In the genomic region with DNA sequence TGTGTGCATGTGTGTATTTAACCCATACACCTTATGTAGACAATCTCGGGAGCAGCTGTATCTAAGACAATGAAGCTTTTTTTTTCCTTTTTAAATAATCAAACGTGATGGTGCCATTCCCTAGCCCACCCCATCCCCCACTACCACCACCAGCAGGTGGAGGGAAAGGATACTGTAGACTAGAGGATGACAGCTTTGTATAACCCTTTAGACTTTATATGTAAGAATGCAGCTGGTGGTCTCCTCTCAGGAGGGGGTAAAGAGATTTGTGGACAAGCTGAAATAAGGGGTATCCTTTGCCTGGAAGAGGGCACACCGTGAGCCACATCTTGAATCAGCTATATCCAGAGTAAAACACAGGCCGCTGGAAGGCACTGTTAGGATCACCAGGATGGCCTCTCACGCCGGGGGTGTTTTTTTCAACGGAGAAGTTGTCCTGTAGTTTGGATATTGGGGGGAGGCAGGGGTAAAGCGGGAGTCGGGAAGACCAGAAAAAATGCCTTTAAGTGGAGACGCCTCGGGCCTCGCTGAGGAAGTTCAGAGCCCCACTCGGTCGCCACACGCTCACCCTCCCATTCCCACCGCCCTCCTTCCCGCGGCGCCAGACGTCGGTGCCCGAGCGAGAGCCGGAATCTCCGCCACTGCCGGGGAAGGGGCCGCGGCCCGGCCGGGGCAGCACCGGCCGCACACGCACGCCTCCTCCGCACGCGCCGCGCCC, we compare ENCODE assay signal across 8 cellular contexts. TPM values are rescaled to one million over a fixed set of nuclear protein-coding genes. Genes with fewer than 3 reads are reported as not detected.
DNase-seq lines count a peak whose midpoint lies in the region; ATAC-seq and TF ChIP-seq lines count a peak whose summit lies in the region.

No MANE protein-coding gene starts in this region.

- TF ChIP-seq POLR2A in HCT116 (IDR thresholded peaks at IDR 0.05; ENCODE audit: borderline replicate concordance, extremely low read depth, insufficient read depth, insufficient read length) (no peak), esophagus squamous epithelium (IDR thresholded peaks at IDR 0.05) (no peak)

- H3K79me2 ChIP-seq in HCT116 (ENCODE audit: insufficient read depth, low read length) (peaks cover 64% of the 10 kb centered on the region), parathyroid adenoma (peaks cover 34% of the 10 kb centered on the region)

- H3K9me3 Mint-ChIP-seq in CD14-positive monocyte, result peaks cover 0 to 6% (median 0%) of the 10 kb centered on the region in 7 donors

- BruUV-seq in HCT116 (replicated peaks; lab: Mats Ljungman, UMichigan), result TSS peak; percentile 31

- peak overlapping the region; percentile 92 to 95 for H3K4me3 Mint-ChIP-seq in CD14-positive monocyte
- peak overlapping the region; percentile 93 for H3K4me3 Mint-ChIP-seq in T-helper 17 cell

- POLR2A ChIA-PET in HCT116 (lab: Charles Lee), result no interaction called here

- no peaks in the 10 kb centered on the region for H3K9me2 ChIP-seq in HCT116 (ENCODE audit: insufficient read depth)

- H3K4me1 ChIP-seq in HCT116 (ENCODE audit: control insufficient read depth in 1 of 2, insufficient read depth in 2 of 2, low read length in 2 of 2) (peaks cover 6 to 23% of the 10 kb centered on the region in 2 experiments; a peak in 3 of 4 replicates), esophagus squamous epithelium (peaks cover 20 to 65% (median 24%) of the 10 kb centered on the region in 3 donors), parathyroid adenoma (peaks cover 10% of the 10 kb centered on the region)

- H3K27me3 Mint-ChIP-seq in CD14-positive monocyte (ENCODE audit: low read depth in 3 of 3), result peaks cover 0 to 5% (median 0%) of the 10 kb centered on the region in 3 donors
- no peaks in the 10 kb centered on the region for H3K27me3 Mint-ChIP-seq in T-helper 17 cell

- H4K20me1 ChIP-seq in HCT116 (ENCODE audit: insufficient read depth), result peaks cover 20% of the 10 kb centered on the region; the same call in 1 of the 2 replicates

- H3K36me3 Mint-ChIP-seq in CD14-positive monocyte, result peaks cover 13 to 16% of the 10 kb centered on the region in 2 donors
- H3K36me3 Mint-ChIP-seq in T-helper 17 cell (ENCODE audit: low read depth), result no peaks in the 10 kb centered on the region

- ATAC-seq in HCT116 (no peak), T-helper 17 cell (no peak), esophagus mucosa (no peak)

- H3K9me3 ChIP-seq in HCT116 (ENCODE audit: control insufficient read depth in 1 of 2, insufficient read depth in 1 of 2, low read depth in 1 of 2, low read length in 2 of 2), result no peaks in the 10 kb centered on the region
- no peaks in the 10 kb centered on the region for H3K9me3 ChIP-seq in T-helper 17 cell (ENCODE audit: control insufficient read depth, low read length, poor library complexity, severe bottlenecking)
- H3K9me3 ChIP-seq in esophagus squamous epithelium, result no peaks in the 10 kb centered on the region
- H3K9me3 ChIP-seq in parathyroid adenoma (ENCODE audit: control insufficient read depth, low read length), result no peaks in the 10 kb centered on the region

- H3K27me3 ChIP-seq in HCT116 (ENCODE audit: insufficient read depth, low read length) (no peaks in the 10 kb centered on the region), esophagus squamous epithelium (no peaks in the 10 kb centered on the region), parathyroid adenoma (ENCODE audit: control insufficient read depth, insufficient read depth, low read length) (no peaks in the 10 kb centered on the region)

- no peak for TF ChIP-seq RAD21 in HCT116 (IDR thresholded peaks at IDR 0.05; ENCODE audit: low read depth)

- RAD21 ChIA-PET in HCT116 (lab: Charles Lee; ENCODE audit: low non-redundant PET in 1 of 2, low total read pairs in 2 of 2, uncharacterized antibody in 2 of 2, unreplicated experiment in 2 of 2), result no interaction called here

- H3K27ac Mint-ChIP-seq in CD14-positive monocyte (peak overlapping the region; percentile 91 to 96 (median 95)), T-helper 17 cell (peak overlapping the region; percentile 95)

- H3K4me3 ChIP-seq in HCT116 (replicated peaks in 1 of 2; ENCODE audit: low read depth in 1 of 2, low read length in 2 of 2) (peak overlapping the region; percentile 71 to 79), esophagus squamous epithelium (peak overlapping the region; percentile 65 to 90 (median 84)), parathyroid adenoma (ENCODE audit: low read depth, low read length) (peak overlapping the region; percentile 75)

- H2AFZ ChIP-seq in HCT116 (ENCODE audit: low read depth, low read length, poor library complexity, severe bottlenecking) (no peak overlapping the region), parathyroid adenoma (peak overlapping the region; percentile 56)

- peak overlapping the region; percentile 83 for H3K9ac ChIP-seq in HCT116 (ENCODE audit: low read length)
- no peak overlapping the region for H3K9ac ChIP-seq in parathyroid adenoma

- WGBS in esophagus squamous epithelium, 2 donors, result 0 to 1% methylated on average over 6 to 12 of the region's 39 CpGs

- no peaks in the 10 kb centered on the region for H3K36me3 ChIP-seq in HCT116 (ENCODE audit: control insufficient read depth in 1 of 2, insufficient read depth in 2 of 2, low read length in 2 of 2)
- H3K36me3 ChIP-seq in esophagus squamous epithelium, result peaks cover 0 to 10% (median 0%) of the 10 kb centered on the region in 3 donors
- H3K36me3 ChIP-seq in parathyroid adenoma (ENCODE audit: control insufficient read depth, insufficient read depth, low read length), result no peaks in the 10 kb centered on the region

- TF ChIP-seq CTCF in CD14-positive monocyte (IDR thresholded peaks at IDR 0.05), result no peak
- TF ChIP-seq CTCF in HCT116 (IDR thresholded peaks at IDR 0.05 in 2 of 3, conservative IDR thresholded peaks at IDR 0.05 in 1 of 3; ENCODE audit: borderline replicate concordance in 1 of 3, insufficient read depth in 1 of 3, low read depth in 2 of 3, low read length in 2 of 3), result no peak
- no peak for TF ChIP-seq CTCF in esophagus squamous epithelium (IDR thresholded peaks at IDR 0.05)
- TF ChIP-seq CTCF in parathyroid adenoma (IDR thresholded peaks at IDR 0.05), result no peak

- H3K27ac ChIP-seq in HCT116 (ENCODE audit: low read depth, low read length), result peak overlapping the region; percentile 64
- peak overlapping the region; percentile 95 to 99 (median 98) for H3K27ac ChIP-seq in esophagus squamous epithelium
- peak overlapping the region; percentile 45 for H3K27ac ChIP-seq in parathyroid adenoma

- H3K4me1 Mint-ChIP-seq in CD14-positive monocyte, result peaks cover 72% of the 10 kb centered on the region
- H3K4me1 Mint-ChIP-seq in T-helper 17 cell, result peaks cover 46% of the 10 kb centered on the region

- H3K4me2 ChIP-seq in HCT116 (ENCODE audit: low read length) (peak overlapping the region; percentile 79), parathyroid adenoma (ENCODE audit: low read length) (peak overlapping the region; percentile 77)

- DNase-seq in CD14-positive monocyte (ENCODE audit: low spot score), result no peak
- DNase-seq in HCT116 (ENCODE audit: low read depth, low spot score), result no peak
- no peak for DNase-seq in T-helper 17 cell
- no peak for DNase-seq in esophagus squamous epithelium (lab: John Stamatoyannopoulos, UW)
- DNase-seq in NCI-H1694 treated with DMSO at 0.1 percent for 48 hours (lab: John Stamatoyannopoulos, UW), result no peak
- DNase-seq in NCI-H1436 (lab: John Stamatoyannopoulos, UW), result no peak

- CTCF ChIA-PET in HCT116 (lab: Charles Lee), result no interaction called here

- intact Hi-C loops in CD14-positive monocyte (cut with micrococcal nuclease), result loop anchor here in 1 of 2 donors (10.0 kb wide), 1 partner anchor 190 kb away; the partner anchor contains the start of gene PPM1L
- intact Hi-C loops in HCT116 (cut with micrococcal nuclease), result no loop called here
- intact Hi-C loops in esophagus squamous epithelium (cut with DNase I), result no loop called here

TF ChIP-seq in HCT116, 20 proteins besides CTCF, POLR2A, EP300 and RAD21 (continues in another document):
- no peak for TF ChIP-seq REST (IDR thresholded peaks at IDR 0.05; ENCODE audit: low read depth)
- no peak for TF ChIP-seq TCF7L2 (IDR thresholded peaks at IDR 0.05; ENCODE audit: borderline replicate concordance, extremely low read depth, insufficient read depth, insufficient read length)
- no peak for TF ChIP-seq EZH2phosphoT487 (IDR thresholded peaks at IDR 0.05; ENCODE audit: borderline replicate concordance)
- no peak for TF ChIP-seq MAX (IDR thresholded peaks at IDR 0.05)
- TF ChIP-seq JUND (IDR thresholded peaks at IDR 0.05), result no peak
- no peak for TF ChIP-seq SP1 (IDR thresholded peaks at IDR 0.05; ENCODE audit: low read depth)
- no peak for TF ChIP-seq SIN3A (IDR thresholded peaks at IDR 0.05; ENCODE audit: low read depth)
- TF ChIP-seq ZNF274 (IDR thresholded peaks at IDR 0.05; ENCODE audit: low read depth, low read length), result no peak
- TF ChIP-seq CBX3 (IDR thresholded peaks at IDR 0.05; ENCODE audit: low read depth), result no peak

RNA-seq across cellular contexts. Expression of gene KPNA4, which starts 1.0 kb away (rescaled TPM):
- polyA plus RNA-seq in CD14-positive monocyte, result 1 to 10 TPM; 4.4 to 4.5 TPM
- total RNA-seq in HCT116 (2021; ENCODE audit: unreplicated experiment) (43.1 TPM), T-helper 17 cell (10 to 100 TPM; 48.9 to 61.9 TPM), esophagus squamous epithelium (10 to 100 TPM; 19.9 to 34.7 (median 23.4) TPM), esophagus mucosa (41.7 TPM)
- polyA plus RNA-seq in HCT116 (2012), result 8.0 and 10.1 TPM in 2 replicates

Comparison
In these comparisons a context has a peak if more than half of its experiments do, and no peak if none do; other contexts are left out.
1. H3K27ac ChIP-seq: peak in every context shown above with its lines; median percentile 98 in esophagus squamous epithelium; 64 in HCT116; 45 in parathyroid adenoma.